In genomic region chr19:10274589-10274988, GRCh38 we compare ENCODE assay signal across 22 cellular contexts. TPM values are rescaled to one million over a fixed set of nuclear protein-coding genes. Genes with fewer than 3 reads are reported as not detected.
DNase-seq lines count a peak whose midpoint lies in the region; ATAC-seq and TF ChIP-seq lines count a peak whose summit lies in the region.
"Had no signal": no experiment of that assay in that cellular context is flagged by ENCODE, and none has a peak within 500 bp of the region (broad histone marks: within the 10 kb centered on the region; RNA-seq: fewer than 3 reads in every experiment).

No MANE protein-coding gene starts in this region.

- no peak for ATAC-seq in left lung
- ATAC-seq: gastrocnemius medialis, Panc1 had no signal

- H3K27ac ChIP-seq in RWPE1 (peak overlapping the region; percentile 36), left lung (peak overlapping the region; percentile 31 to 96), thyroid gland (peak overlapping the region in 2 of 3 donors; percentile 46 to 53), MM.1S (ENCODE audit: low read length) (no peak overlapping the region)
- H3K27ac ChIP-seq: gastrocnemius medialis, HL-60, testis had no signal

- no peak overlapping the region for H3K4me3 Mint-ChIP-seq in activated naive CD4-positive, alpha-beta T cell treated with anti-CD3 and anti-CD28 coated beads, Interleukin-2, amount 50 U/mL, for 24 hours
- H3K4me3 Mint-ChIP-seq: neural crest cell had no signal

- H3K27ac Mint-ChIP-seq in activated naive CD4-positive, alpha-beta T cell treated with anti-CD3 and anti-CD28 coated beads, Interleukin-2, amount 50 U/mL, for 24 hours: peak overlapping the region; percentile 75

- intact Hi-C loops in left lung (cut with DNase I) (loop anchor here in 1 of 2 donors (5.0 kb wide), 1 partner anchor 118 kb away; no protein-coding TSS in a partner anchor), thyroid gland (cut with DNase I) (no loop called here)

- no peak overlapping the region for H2AFZ ChIP-seq in MM.1S (ENCODE audit: low read length)

- 90 to 96% methylated on average over 10 of the region's 10 CpGs for WGBS in thyroid gland, 2 donors

- H3K9ac ChIP-seq in MM.1S (ENCODE audit: low read length): no peak overlapping the region
- H3K9ac ChIP-seq: SK-N-SH had no signal

- H3K4me3 ChIP-seq in left lung (peak overlapping the region in 1 of 2 donors; percentile 65), thyroid gland (replicated peaks in 1 of 3) (no peak overlapping the region), MM.1S (ENCODE audit: low read length) (no peak overlapping the region)
- H3K4me3 ChIP-seq: gastrocnemius medialis, MG63, testis had no signal

- TF ChIP-seq CTCF in RWPE1 (conservative IDR thresholded peaks at IDR 0.05; ENCODE audit: low read depth): no peak
- TF ChIP-seq CTCF in left lung (IDR thresholded peaks at IDR 0.05): no peak
- TF ChIP-seq CTCF in thyroid gland (IDR thresholded peaks at IDR 0.05): no peak
- TF ChIP-seq CTCF in MM.1S (IDR thresholded peaks at IDR 0.05; ENCODE audit: low read length): no peak

- H3K9me2 ChIP-seq in MM.1S (replicated peaks; ENCODE audit: insufficient read depth, low read length): no peaks in the 10 kb centered on the region
- H3K9me2 ChIP-seq: SK-N-SH had no signal

- no peak for DNase-seq in activated naive CD4-positive, alpha-beta T cell treated with anti-CD3 and anti-CD28 coated beads, Interleukin-2, amount 50 U/mL, for 16 hours
- DNase-seq in RWPE1 (ENCODE audit: low spot score) (no peak), left lung (no peak), thyroid gland (no peak), NCI-H128 (lab: John Stamatoyannopoulos, UW; ENCODE audit: unreplicated experiment) (no peak), NCI-H2227 (lab: John Stamatoyannopoulos, UW; ENCODE audit: unreplicated experiment) (no peak), MM.1S (no peak)
- DNase-seq: activated CD4-positive, alpha-beta T cell treated with anti-CD3 and anti-CD28 coated beads for 48 hours; amygdala; CD4-positive, alpha-beta memory T cell; central memory CD4-positive, alpha-beta T cell; DMS79 treated with DMSO at 0.1 percent for 48 hours; gastrocnemius medialis; MG63; NCI-H1694 treated with DMSO at 0.1 percent for 48 hours; NCI-H2227 treated with DMSO at 0.1 percent for 48 hours; SK-N-SH; testis had no signal

- H3K4me2 ChIP-seq in MM.1S (ENCODE audit: low read depth, low read length): no peak overlapping the region
- H3K4me2 ChIP-seq: SK-N-SH had no signal

- CTCF ChIA-PET in RWPE1 (lab: Yijun Ruan, JAX): interaction anchor here (0.5 to 1.0 kb wide), 4 partner anchors 11 to 116 kb away, joined by 3 to 5 read pairs (median 4); no protein-coding TSS in a partner anchor

- peaks cover 14 to 88% of the 10 kb centered on the region in 2 donors for H3K4me1 ChIP-seq in left lung
- peaks cover 13 to 31% of the 10 kb centered on the region in 2 donors for H3K4me1 ChIP-seq in thyroid gland
- H3K4me1 ChIP-seq in MM.1S (ENCODE audit: low read length): 0 out of 2 replicates have a peak, but pooled peaks cover 13% of the 10 kb centered on the region

- H3K27me3 Mint-ChIP-seq in activated naive CD4-positive, alpha-beta T cell treated with anti-CD3 and anti-CD28 coated beads, Interleukin-2, amount 50 U/mL, for 24 hours: no peaks in the 10 kb centered on the region
- H3K27me3 Mint-ChIP-seq: CD4-positive, alpha-beta memory T cell had no signal

- H3K27me3 ChIP-seq in left lung: no peaks in the 10 kb centered on the region
- H3K27me3 ChIP-seq in thyroid gland: no peaks in the 10 kb centered on the region
- no peaks in the 10 kb centered on the region for H3K27me3 ChIP-seq in MM.1S (replicated peaks; ENCODE audit: insufficient read depth, low read length)
- H3K27me3 ChIP-seq: MG63, testis had no signal

- no peak for TF ChIP-seq POLR2A in thyroid gland (IDR thresholded peaks at IDR 0.05)

- H3K36me3 ChIP-seq in left lung (peaks cover 0 to 70% of the 10 kb centered on the region in 2 donors), thyroid gland (no peaks in the 10 kb centered on the region), MM.1S (replicated peaks; ENCODE audit: insufficient read depth, low read length) (no peaks in the 10 kb centered on the region)
- H3K36me3 ChIP-seq: gastrocnemius medialis, MG63 had no signal

- no peaks in the 10 kb centered on the region for H3K9me3 Mint-ChIP-seq in activated naive CD4-positive, alpha-beta T cell treated with anti-CD3 and anti-CD28 coated beads, Interleukin-2, amount 50 U/mL, for 24 hours
- H3K9me3 Mint-ChIP-seq: CD4-positive, alpha-beta memory T cell; neural crest cell had no signal

- no peaks in the 10 kb centered on the region for H3F3A ChIP-seq in MM.1S (ENCODE audit: insufficient read depth, low read length)

- H3K36me3 Mint-ChIP-seq in activated naive CD4-positive, alpha-beta T cell treated with anti-CD3 and anti-CD28 coated beads, Interleukin-2, amount 50 U/mL, for 24 hours: peaks cover 2% of the 10 kb centered on the region

- H3K4me1 Mint-ChIP-seq in activated naive CD4-positive, alpha-beta T cell treated with anti-CD3 and anti-CD28 coated beads, Interleukin-2, amount 50 U/mL, for 24 hours: peaks cover 16% of the 10 kb centered on the region
- H3K4me1 Mint-ChIP-seq: neural crest cell had no signal

- POLR2A ChIA-PET in RWPE1 (lab: Yijun Ruan, JAX; ENCODE audit: low non-redundant PET): no interaction called here

- H3K79me2 ChIP-seq in MM.1S (ENCODE audit: low read length): peaks cover 8% of the 10 kb centered on the region; the same call in 1 of the 2 replicates

- H4K20me1 ChIP-seq in MM.1S (ENCODE audit: insufficient read depth, low read length): no peaks in the 10 kb centered on the region

- H3K9me3 ChIP-seq in left lung: no peaks in the 10 kb centered on the region
- no peaks in the 10 kb centered on the region for H3K9me3 ChIP-seq in thyroid gland
- no peaks in the 10 kb centered on the region for H3K9me3 ChIP-seq in MM.1S (replicated peaks; ENCODE audit: insufficient read depth, low read length)
- H3K9me3 ChIP-seq: gastrocnemius medialis, MG63, SK-N-SH, testis had no signal

RNA-seq across cellular contexts. Expression of gene ICAM1, which starts 3.7 kb away (rescaled TPM):
- total RNA-seq in left lung (100 to 1,000 TPM; 149 to 497 TPM), thyroid gland (10 to 100 TPM in 3 of 4 donors, 1 to 10 TPM in 1; 8.1 to 37.6 (median 19.7) TPM)

RNA-seq across cellular contexts. Expression of gene ICAM4, which starts 12.2 kb away (rescaled TPM):
- total RNA-seq in left lung (10 to 100 TPM in 1 of 2 donors, 1 to 10 TPM in 1; 4.5 to 17.9 TPM), thyroid gland (under 1 TPM in 1 of 4 donors, not detected in 3; 0.44 TPM)
- total RNA-seq: gastrocnemius medialis, neural crest cell had no signal

RNA-seq across cellular contexts. Expression of gene ICAM5, which starts 15.2 kb away (rescaled TPM):
- total RNA-seq in left lung (10 to 100 TPM; 10.2 to 25.7 TPM), thyroid gland (1 to 10 TPM in 2 of 4 donors, not detected in 2; 1.0 to 1.6 TPM)
- total RNA-seq: gastrocnemius medialis, neural crest cell had no signal

RNA-seq across cellular contexts. Expression of gene MRPL4, which starts 22.6 kb away (rescaled TPM):
- 10 to 100 TPM; 37.2 to 53.1 TPM for total RNA-seq in left lung
- total RNA-seq in thyroid gland: 10 to 100 TPM; 36.1 to 81.7 (median 54.9) TPM

RNA-seq across cellular contexts. Expression of gene ZGLP1, which starts 35.0 kb away (rescaled TPM):
- total RNA-seq in left lung: 1 to 10 TPM; 2.8 to 7.8 TPM
- 1 to 10 TPM in 3 of 4 donors, under 1 TPM in 1; 0.75 to 8.8 (median 2.2) TPM for total RNA-seq in thyroid gland

Comparison
In these comparisons a context has a peak if more than half of its experiments do, and no peak if none do; other contexts are left out.
1. RNA of gene ICAM5, which starts 15.2 kb away (total RNA-seq): 10.2 to 25.7 TPM in left lung; 1.0 to 1.6 TPM in thyroid gland; every median in the first group is over 4 times any median in the second.